17 cellular contexts compared by ENCODE assay signal in genomic region chr4:185809517-185810071, GRCh38. TPM values are rescaled to one million over a fixed set of nuclear protein-coding genes. Genes with fewer than 3 reads are reported as not detected.
DNase-seq lines count a peak whose midpoint lies in the region; ATAC-seq and TF ChIP-seq lines count a peak whose summit lies in the region.
"Had no signal": no experiment of that assay in that cellular context is flagged by ENCODE, and none has a peak within 500 bp of the region (broad histone marks: within the 10 kb centered on the region; RNA-seq: fewer than 3 reads in every experiment).

No MANE protein-coding gene starts in this region.

- peaks cover 42% of the 10 kb centered on the region for H3K4me1 Mint-ChIP-seq in nephron
- H3K4me1 Mint-ChIP-seq in type B pancreatic cell (ENCODE audit: unreplicated experiment): peaks cover 49% of the 10 kb centered on the region
- H3K4me1 Mint-ChIP-seq in stimulated activated naive CD8-positive, alpha-beta T cell treated with anti-CD3 and anti-CD28 coated beads, Interleukin-15, amount 100 ng/mL, for 72 hours: peaks cover 5% of the 10 kb centered on the region

- intact Hi-C loops in Right ventricle myocardium superior (cut with DNase I): no loop called here
- intact Hi-C loops in left cardiac atrium (cut with DNase I): loop anchor here in 1 of 2 donors (5.0 kb wide), 1 partner anchor 38 kb away; no protein-coding TSS in a partner anchor
- intact Hi-C loops in esophagus squamous epithelium (cut with DNase I): no loop called here

- H3K27ac ChIP-seq in esophagus squamous epithelium: no peak overlapping the region
- H3K27ac ChIP-seq: gastrocnemius medialis had no signal

- peaks cover 8% of the 10 kb centered on the region for H3K27me3 Mint-ChIP-seq in nephron (ENCODE audit: low read depth)
- peaks cover 11% of the 10 kb centered on the region for H3K27me3 Mint-ChIP-seq in type B pancreatic cell
- peaks cover 18% of the 10 kb centered on the region for H3K27me3 Mint-ChIP-seq in stimulated activated naive CD8-positive, alpha-beta T cell treated with anti-CD3 and anti-CD28 coated beads, Interleukin-15, amount 100 ng/mL, for 72 hours

- DNase-seq in Right ventricle myocardium superior (no peak), left cardiac atrium (no peak), esophagus squamous epithelium (lab: John Stamatoyannopoulos, UW) (no peak), type B pancreatic cell (ENCODE audit: extremely low spot score, unreplicated experiment) (no peak)
- DNase-seq in activated CD8-positive, alpha-beta memory T cell treated with anti-CD3 and anti-CD28 coated beads, Interleukin-2, amount 50 U/mL, for 4 hours: no peak
- DNase-seq in stimulated activated naive CD8-positive, alpha-beta T cell treated with anti-CD3 and anti-CD28 coated beads, Interleukin-15, amount 100 ng/mL, for 72 hours: no peak
- DNase-seq: activated effector memory CD4-positive, alpha-beta T cell treated with anti-CD3 and anti-CD28 coated beads, Interleukin-2, amount 50 U/mL, for 16 hours; COR-L47; effector memory CD8-positive, alpha-beta T cell; gastrocnemius medialis; H7; KG1; naive thymus-derived CD4-positive, alpha-beta T cell; NCI-H1436; small intestine had no signal

- H3K9me3 ChIP-seq in esophagus squamous epithelium: no peaks in the 10 kb centered on the region
- H3K9me3 ChIP-seq: gastrocnemius medialis had no signal

- H3K9me3 Mint-ChIP-seq in nephron (no peaks in the 10 kb centered on the region), type B pancreatic cell (no peaks in the 10 kb centered on the region)
- no peaks in the 10 kb centered on the region for H3K9me3 Mint-ChIP-seq in stimulated activated naive CD8-positive, alpha-beta T cell treated with anti-CD3 and anti-CD28 coated beads, Interleukin-15, amount 100 ng/mL, for 72 hours
- H3K9me3 Mint-ChIP-seq: effector memory CD8-positive, alpha-beta T cell had no signal

- ATAC-seq in Right ventricle myocardium superior (ENCODE audit: poor library complexity): peak; percentile 23
- no peak for ATAC-seq in left cardiac atrium
- ATAC-seq in stimulated activated naive CD8-positive, alpha-beta T cell treated with anti-CD3 and anti-CD28 coated beads, Interleukin-15, amount 100 ng/mL, for 72 hours: no peak
- no peak for ATAC-seq in GM18520 (IDR thresholded peaks at IDR 0.05; ENCODE audit: unreplicated experiment)
- ATAC-seq: effector memory CD8-positive, alpha-beta T cell; gastrocnemius medialis; naive thymus-derived CD4-positive, alpha-beta T cell had no signal

- H3K4me3 Mint-ChIP-seq in nephron: peak overlapping the region; percentile 78 to 88 (median 84)
- peak overlapping the region; percentile 84 for H3K4me3 Mint-ChIP-seq in type B pancreatic cell
- no peak overlapping the region for H3K4me3 Mint-ChIP-seq in stimulated activated naive CD8-positive, alpha-beta T cell treated with anti-CD3 and anti-CD28 coated beads, Interleukin-15, amount 100 ng/mL, for 72 hours
- H3K4me3 Mint-ChIP-seq: effector memory CD8-positive, alpha-beta T cell; naive thymus-derived CD4-positive, alpha-beta T cell had no signal

- no peaks in the 10 kb centered on the region for H3K36me3 ChIP-seq in esophagus squamous epithelium
- H3K36me3 ChIP-seq: gastrocnemius medialis had no signal

- no peaks in the 10 kb centered on the region for H3K27me3 ChIP-seq in esophagus squamous epithelium

- H3K4me1 ChIP-seq in esophagus squamous epithelium: peaks cover 0 to 10% (median 0%) of the 10 kb centered on the region in 3 donors
- H3K4me1 ChIP-seq: gastrocnemius medialis had no signal

- TF ChIP-seq CTCF in esophagus squamous epithelium (IDR thresholded peaks at IDR 0.05) (no peak), nephron (IDR thresholded peaks at IDR 0.05; ENCODE audit: unreplicated experiment in 3 of 3) (no peak), type B pancreatic cell (conservative IDR thresholded peaks at IDR 0.05) (no peak)

- 69 to 71% methylated on average over 4 of the region's 4 CpGs for WGBS in esophagus squamous epithelium, 2 donors

- H3K36me3 Mint-ChIP-seq in nephron (ENCODE audit: low read depth) (no peaks in the 10 kb centered on the region), type B pancreatic cell (no peaks in the 10 kb centered on the region)
- H3K36me3 Mint-ChIP-seq: naive thymus-derived CD4-positive, alpha-beta T cell had no signal

- H3K27ac Mint-ChIP-seq in nephron (peak overlapping the region; percentile 72 to 91 (median 84)), type B pancreatic cell (peak overlapping the region; percentile 57)
- no peak overlapping the region for H3K27ac Mint-ChIP-seq in stimulated activated naive CD8-positive, alpha-beta T cell treated with anti-CD3 and anti-CD28 coated beads, Interleukin-15, amount 100 ng/mL, for 72 hours
- H3K27ac Mint-ChIP-seq: effector memory CD8-positive, alpha-beta T cell; naive thymus-derived CD4-positive, alpha-beta T cell had no signal

- TF ChIP-seq POLR2A in esophagus squamous epithelium (IDR thresholded peaks at IDR 0.05): no peak

- H3K4me3 ChIP-seq in esophagus squamous epithelium: peak overlapping the region; percentile 23 to 60 (median 40)
- H3K4me3 ChIP-seq: gastrocnemius medialis had no signal

RNA-seq across cellular contexts. Expression of gene SORBS2, which starts 2.4 kb away (rescaled TPM):
- total RNA-seq in Right ventricle myocardium superior (819 TPM), left cardiac atrium (100 to 1,000 TPM; 439 to 535 TPM), esophagus squamous epithelium (100 to 1,000 TPM in 1 of 4 donors, 10 to 100 TPM in 3; 33.4 to 286 (median 47.6) TPM), type B pancreatic cell (ENCODE audit: low replicate concordance) (22.6 and 43.2 TPM in 2 replicates)

Comparison
In these comparisons a context has a peak if more than half of its experiments do, and no peak if none do; other contexts are left out.
1. H3K27ac Mint-ChIP-seq: peak in nephron (3 of 3) and type B pancreatic cell (single experiment); none in stimulated activated naive CD8-positive, alpha-beta T cell treated with anti-CD3 and anti-CD28 coated beads, Interleukin-15, amount 100 ng/mL, for 72 hours (0 of 2).
2. H3K4me3 Mint-ChIP-seq: peak in nephron (3 of 3) and type B pancreatic cell (single experiment); none in stimulated activated naive CD8-positive, alpha-beta T cell treated with anti-CD3 and anti-CD28 coated beads, Interleukin-15, amount 100 ng/mL, for 72 hours (0 of 2).